11 cellular contexts compared by ENCODE assay signal in the genomic region with DNA sequence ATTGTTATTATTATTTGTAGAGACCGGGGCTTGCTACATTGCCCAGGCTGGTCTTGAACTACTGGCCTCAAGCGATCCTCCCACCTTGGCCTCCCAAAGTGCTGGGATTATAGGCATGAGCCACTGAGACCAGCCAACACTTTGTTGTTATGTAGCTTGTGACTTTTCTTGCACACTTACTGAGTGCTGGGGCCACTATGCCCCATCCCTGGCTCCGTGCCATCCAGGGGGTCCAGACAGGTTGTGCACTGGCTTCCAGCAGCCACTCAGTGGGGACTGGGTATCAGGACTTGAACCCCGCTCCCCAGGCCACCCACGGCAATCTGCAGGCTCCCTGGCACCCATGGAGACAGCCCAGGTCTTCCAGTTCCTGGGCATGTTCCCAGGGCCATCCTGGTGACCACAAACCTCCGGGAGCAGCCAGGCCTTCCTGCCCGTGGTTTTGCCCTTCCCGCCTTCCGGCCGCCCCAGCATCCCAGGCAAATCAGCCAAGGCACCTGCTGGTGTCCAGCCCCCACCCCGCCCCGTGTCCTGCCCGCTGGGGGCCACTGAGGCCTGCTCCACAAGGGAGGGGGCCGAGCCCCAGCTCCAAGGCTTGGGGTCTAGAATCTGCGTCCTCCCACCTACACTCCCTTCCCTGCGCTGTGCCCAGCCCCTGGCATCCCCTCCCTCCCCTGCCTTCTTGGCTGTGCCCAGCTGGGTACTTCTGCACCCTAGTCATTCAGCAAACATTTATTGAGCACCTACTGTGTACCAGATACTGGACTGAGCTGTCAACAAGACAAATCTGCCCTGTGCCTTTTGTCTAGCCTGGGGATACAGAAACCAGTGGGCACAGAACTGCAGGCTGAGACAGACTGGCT. TPM values are rescaled to one million over a fixed set of nuclear protein-coding genes. Genes with fewer than 3 reads are reported as not detected.
A peak's percentile ranks its signal among the peaks of the same experiment; 100 is the strongest.
DNase-seq lines count a peak whose midpoint lies in the region; ATAC-seq and TF ChIP-seq lines count a peak whose summit lies in the region.
"Had no signal": no experiment of that assay in that cellular context is flagged by ENCODE, and none has a peak within 500 bp of the region (broad histone marks: within the 10 kb centered on the region; RNA-seq: fewer than 3 reads in every experiment).

No MANE protein-coding gene starts in this region.

- no TSS peak for BruUV-seq in MCF 10A (replicated peaks; lab: Mats Ljungman, UMichigan)

- H3K4me1 ChIP-seq in breast epithelium (peaks cover 0 to 3% of the 10 kb centered on the region in 2 donors), RWPE2 (ENCODE audit: insufficient read depth, poor library complexity, severe bottlenecking) (no peaks in the 10 kb centered on the region)

- peak; percentile 29; the same call in 1 of the 3 replicates for ATAC-seq in RWPE2 (ENCODE audit: low read depth)
- ATAC-seq in left lobe of liver = peak; percentile 50
- no peak for ATAC-seq in stimulated activated naive B cell treated with anti-CD40 and anti-IgM and Interleukin-4, amounts not matched to agents 10 μg/mL and 1 μg/mL and 100 μg/mL, for 72 hours (replicated peaks)
- ATAC-seq in omental fat pad (ENCODE audit: low FRiP score) = no peak

- no peak overlapping the region for H3K4me3 Mint-ChIP-seq in MCF 10A (ENCODE audit: unreplicated experiment)
- H3K4me3 Mint-ChIP-seq in stimulated activated naive B cell treated with anti-CD40 and anti-IgM and Interleukin-4, amounts not matched to agents 10 μg/mL and 1 μg/mL and 100 μg/mL, for 72 hours = no peak overlapping the region

- TF ChIP-seq POLR2A in breast epithelium (IDR thresholded peaks at IDR 0.05) = no peak

- H3K4me3 ChIP-seq in breast epithelium (no peak overlapping the region), RWPE2 (ENCODE audit: severe bottlenecking) (no peak overlapping the region)

- H3K27ac ChIP-seq in breast epithelium = no peak overlapping the region
- no peak overlapping the region for H3K27ac ChIP-seq in RWPE2 (ENCODE audit: poor library complexity, severe bottlenecking)
- H3K27ac ChIP-seq: pancreas had no signal

- H3K27ac Mint-ChIP-seq in MCF 10A (ENCODE audit: low read depth, unreplicated experiment) = no peak overlapping the region
- H3K27ac Mint-ChIP-seq in stimulated activated naive B cell treated with anti-CD40 and anti-IgM and Interleukin-4, amounts not matched to agents 10 μg/mL and 1 μg/mL and 100 μg/mL, for 72 hours = no peak overlapping the region

- H3K27me3 ChIP-seq in breast epithelium = peaks cover 13 to 63% of the 10 kb centered on the region in 2 donors
- H3K27me3 ChIP-seq in RWPE2 (ENCODE audit: insufficient read depth, poor library complexity, severe bottlenecking) = peaks cover 46% of the 10 kb centered on the region

- no peaks in the 10 kb centered on the region for H3K36me3 Mint-ChIP-seq in MCF 10A (ENCODE audit: insufficient read depth, unreplicated experiment)
- peaks cover 0 to 4% of the 10 kb centered on the region in 2 donors for H3K36me3 Mint-ChIP-seq in stimulated activated naive B cell treated with anti-CD40 and anti-IgM and Interleukin-4, amounts not matched to agents 10 μg/mL and 1 μg/mL and 100 μg/mL, for 72 hours

- H3K9me3 ChIP-seq in breast epithelium (no peaks in the 10 kb centered on the region), RWPE2 (ENCODE audit: severe bottlenecking) (no peaks in the 10 kb centered on the region)
- H3K9me3 ChIP-seq: pancreas had no signal

- intact Hi-C loops in MCF 10A (cut with micrococcal nuclease) (no loop called here), breast epithelium (cut with DNase I; ENCODE audit: low total_unique reads) (no loop called here)

- peaks cover 11% of the 10 kb centered on the region for H3K27me3 Mint-ChIP-seq in MCF 10A (ENCODE audit: insufficient read depth, unreplicated experiment)
- H3K27me3 Mint-ChIP-seq in stimulated activated naive B cell treated with anti-CD40 and anti-IgM and Interleukin-4, amounts not matched to agents 10 μg/mL and 1 μg/mL and 100 μg/mL, for 72 hours = peaks cover 52 to 71% of the 10 kb centered on the region in 2 donors

- no peaks in the 10 kb centered on the region for H3K36me3 ChIP-seq in breast epithelium
- no peaks in the 10 kb centered on the region for H3K36me3 ChIP-seq in RWPE2 (ENCODE audit: low read depth)
- H3K36me3 ChIP-seq: pancreas had no signal

- no peaks in the 10 kb centered on the region for H3K9me3 Mint-ChIP-seq in MCF 10A (ENCODE audit: unreplicated experiment)
- no peaks in the 10 kb centered on the region for H3K9me3 Mint-ChIP-seq in stimulated activated naive B cell treated with anti-CD40 and anti-IgM and Interleukin-4, amounts not matched to agents 10 μg/mL and 1 μg/mL and 100 μg/mL, for 72 hours

- CTCF ChIA-PET in MCF 10A (lab: Yijun Ruan, JAX) = no interaction called here
- CTCF ChIA-PET in HEK293T (lab: Yijun Ruan, JAX) = interaction anchor here (1.0 to 1.4 kb wide), 2 partner anchors 16 to 53 kb away, joined by 3 read pairs; no protein-coding TSS in a partner anchor

- peaks cover 6% of the 10 kb centered on the region for H3K4me1 Mint-ChIP-seq in MCF 10A (ENCODE audit: insufficient read depth, unreplicated experiment)
- peaks cover 8 to 9% of the 10 kb centered on the region in 2 donors for H3K4me1 Mint-ChIP-seq in stimulated activated naive B cell treated with anti-CD40 and anti-IgM and Interleukin-4, amounts not matched to agents 10 μg/mL and 1 μg/mL and 100 μg/mL, for 72 hours

- peak; percentile 31 for DNase-seq in MCF 10A (ENCODE audit: unreplicated experiment)
- DNase-seq in breast epithelium (ENCODE audit: low spot score in 2 of 2) = no peak
- no peak for DNase-seq in RWPE2 (ENCODE audit: low spot score)
- DNase-seq in left lobe of liver (ENCODE audit: low spot score) = no peak
- DNase-seq in dermis blood vessel endothelial cell = no peak
- DNase-seq in stimulated activated naive B cell treated with anti-CD40 and anti-IgM and Interleukin-4, amounts not matched to agents 10 μg/mL and 1 μg/mL and 100 μg/mL, for 72 hours = no peak
- DNase-seq in HEK293T (ENCODE audit: extremely low spot score) = no peak
- DNase-seq in omental fat pad (ENCODE audit: low spot score) = no peak
- DNase-seq: activated CD4-positive, alpha-beta T cell treated with anti-CD3 and anti-CD28 coated beads for 1 hour; pancreas had no signal

- POLR2A ChIA-PET in MCF 10A (lab: Yijun Ruan, JAX) = no interaction called here
- POLR2A ChIA-PET in HEK293T (lab: Yijun Ruan, JAX) = interaction anchor here (0.7 kb wide), 1 partner anchor 10 kb away, joined by 3 read pairs; no protein-coding TSS in a partner anchor

- TF ChIP-seq CTCF in MCF 10A (IDR thresholded peaks at IDR 0.05; ENCODE audit: unreplicated experiment) = no peak
- TF ChIP-seq CTCF in breast epithelium (IDR thresholded peaks at IDR 0.05) = no peak
- no peak for TF ChIP-seq CTCF in RWPE2 (IDR thresholded peaks at IDR 0.05; ENCODE audit: poor library complexity, severe bottlenecking)
- no peak for TF ChIP-seq CTCF in omental fat pad (IDR thresholded peaks at IDR 0.05)

TF ChIP-seq in HEK293T, 16 proteins besides CTCF, POLR2A, EP300 and RAD21:
- no peak for TF ChIP-seq ELF4 (IDR thresholded peaks at IDR 0.05)
- TF ChIP-seq TARDBP (IDR thresholded peaks at IDR 0.05) = no peak
- TF ChIP-seq HDGF (IDR thresholded peaks at IDR 0.05; ENCODE audit: borderline replicate concordance) = no peak
- no peak for TF ChIP-seq SUZ12 (IDR thresholded peaks at IDR 0.05)
- TF ChIP-seq BHLHE40 (IDR thresholded peaks at IDR 0.05; ENCODE audit: borderline replicate concordance) = no peak
- no peak for TF ChIP-seq FOXM1 (IDR thresholded peaks at IDR 0.05; ENCODE audit: borderline replicate concordance)

RNA-seq across cellular contexts. Expression of a gene that starts 23.7 kb away (rescaled TPM):
- 0.20 and 0.54 TPM in 2 replicates for total RNA-seq in MCF 10A (2022)
- total RNA-seq in breast epithelium = 1 to 10 TPM; 2.3 to 8.8 (median 3.2) TPM
- total RNA-seq in left lobe of liver = 1.8 TPM
- 143 and 209 TPM in 2 replicates for total RNA-seq in dermis blood vessel endothelial cell
- 10 to 100 TPM in 3 of 4 donors, 1 to 10 TPM in 1; 4.4 to 39.3 (median 10.9) TPM for total RNA-seq in omental fat pad

RNA-seq across cellular contexts. Expression of a gene that starts 43.4 kb away (rescaled TPM):
- total RNA-seq in MCF 10A (2022) (0.33 and 0.56 TPM in 2 replicates), breast epithelium (10 to 100 TPM in 1 of 3 donors, 1 to 10 TPM in 1, under 1 TPM in 1; 0.64 to 14.7 (median 5.7) TPM), left lobe of liver (328 TPM), dermis blood vessel endothelial cell (1.2 and 1.6 TPM in 2 replicates), omental fat pad (10 to 100 TPM in 1 of 4 donors, 1 to 10 TPM in 3; 1.4 to 22.6 (median 5.4) TPM)

RNA-seq across cellular contexts. Expression of a gene that starts 48.2 kb away (rescaled TPM):
- total RNA-seq in MCF 10A (2022) (not detected in 2 replicates), breast epithelium (10 to 100 TPM; 10.4 to 26.2 (median 15.4) TPM), left lobe of liver (136 TPM), dermis blood vessel endothelial cell (4.7 and 11.7 TPM in 2 replicates), omental fat pad (10 to 100 TPM; 28.6 to 48.1 (median 44.0) TPM)
- total RNA-seq: astrocyte had no signal

RNA-seq across cellular contexts. Expression of a gene that starts 56.1 kb away (rescaled TPM):
- total RNA-seq in MCF 10A (2022) (2.7 and 3.6 TPM in 2 replicates), breast epithelium (1 to 10 TPM; 1.6 to 3.6 (median 2.9) TPM), left lobe of liver (24.5 TPM), dermis blood vessel endothelial cell (65.4 and 70.1 TPM in 2 replicates), omental fat pad (1 to 10 TPM; 1.8 to 6.3 (median 3.1) TPM)

Comparison
In these comparisons a context has a peak if more than half of its experiments do, and no peak if none do; other contexts are left out.
1. ATAC-seq: peak in RWPE2 (single experiment) and left lobe of liver (single experiment); none in stimulated activated naive B cell treated with anti-CD40 and anti-IgM and Interleukin-4, amounts not matched to agents 10 μg/mL and 1 μg/mL and 100 μg/mL, for 72 hours (0 of 2) and omental fat pad (single experiment).
2. RNA of a gene that starts 43.4 kb away (total RNA-seq): 328 TPM in left lobe of liver (single experiment); 1.4 to 22.6 TPM in omental fat pad, 0.64 to 14.7 TPM in breast epithelium, 1.2 to 1.6 TPM in dermis blood vessel endothelial cell and 0.33 to 0.56 TPM in MCF 10A; every median in the first group is over 10 times any median in the second.